1 cellular context compared by ENCODE assay signal in genomic region chr1:117366281-117366981, GRCh38.
TF ChIP-seq lines count a peak whose summit lies in the region.

No MANE protein-coding gene starts in this region.

TF ChIP-seq in HepG2, 621 proteins besides CTCF, POLR2A, EP300 and RAD21 (continued from another document):
- TF ChIP-seq, protein P1, sequence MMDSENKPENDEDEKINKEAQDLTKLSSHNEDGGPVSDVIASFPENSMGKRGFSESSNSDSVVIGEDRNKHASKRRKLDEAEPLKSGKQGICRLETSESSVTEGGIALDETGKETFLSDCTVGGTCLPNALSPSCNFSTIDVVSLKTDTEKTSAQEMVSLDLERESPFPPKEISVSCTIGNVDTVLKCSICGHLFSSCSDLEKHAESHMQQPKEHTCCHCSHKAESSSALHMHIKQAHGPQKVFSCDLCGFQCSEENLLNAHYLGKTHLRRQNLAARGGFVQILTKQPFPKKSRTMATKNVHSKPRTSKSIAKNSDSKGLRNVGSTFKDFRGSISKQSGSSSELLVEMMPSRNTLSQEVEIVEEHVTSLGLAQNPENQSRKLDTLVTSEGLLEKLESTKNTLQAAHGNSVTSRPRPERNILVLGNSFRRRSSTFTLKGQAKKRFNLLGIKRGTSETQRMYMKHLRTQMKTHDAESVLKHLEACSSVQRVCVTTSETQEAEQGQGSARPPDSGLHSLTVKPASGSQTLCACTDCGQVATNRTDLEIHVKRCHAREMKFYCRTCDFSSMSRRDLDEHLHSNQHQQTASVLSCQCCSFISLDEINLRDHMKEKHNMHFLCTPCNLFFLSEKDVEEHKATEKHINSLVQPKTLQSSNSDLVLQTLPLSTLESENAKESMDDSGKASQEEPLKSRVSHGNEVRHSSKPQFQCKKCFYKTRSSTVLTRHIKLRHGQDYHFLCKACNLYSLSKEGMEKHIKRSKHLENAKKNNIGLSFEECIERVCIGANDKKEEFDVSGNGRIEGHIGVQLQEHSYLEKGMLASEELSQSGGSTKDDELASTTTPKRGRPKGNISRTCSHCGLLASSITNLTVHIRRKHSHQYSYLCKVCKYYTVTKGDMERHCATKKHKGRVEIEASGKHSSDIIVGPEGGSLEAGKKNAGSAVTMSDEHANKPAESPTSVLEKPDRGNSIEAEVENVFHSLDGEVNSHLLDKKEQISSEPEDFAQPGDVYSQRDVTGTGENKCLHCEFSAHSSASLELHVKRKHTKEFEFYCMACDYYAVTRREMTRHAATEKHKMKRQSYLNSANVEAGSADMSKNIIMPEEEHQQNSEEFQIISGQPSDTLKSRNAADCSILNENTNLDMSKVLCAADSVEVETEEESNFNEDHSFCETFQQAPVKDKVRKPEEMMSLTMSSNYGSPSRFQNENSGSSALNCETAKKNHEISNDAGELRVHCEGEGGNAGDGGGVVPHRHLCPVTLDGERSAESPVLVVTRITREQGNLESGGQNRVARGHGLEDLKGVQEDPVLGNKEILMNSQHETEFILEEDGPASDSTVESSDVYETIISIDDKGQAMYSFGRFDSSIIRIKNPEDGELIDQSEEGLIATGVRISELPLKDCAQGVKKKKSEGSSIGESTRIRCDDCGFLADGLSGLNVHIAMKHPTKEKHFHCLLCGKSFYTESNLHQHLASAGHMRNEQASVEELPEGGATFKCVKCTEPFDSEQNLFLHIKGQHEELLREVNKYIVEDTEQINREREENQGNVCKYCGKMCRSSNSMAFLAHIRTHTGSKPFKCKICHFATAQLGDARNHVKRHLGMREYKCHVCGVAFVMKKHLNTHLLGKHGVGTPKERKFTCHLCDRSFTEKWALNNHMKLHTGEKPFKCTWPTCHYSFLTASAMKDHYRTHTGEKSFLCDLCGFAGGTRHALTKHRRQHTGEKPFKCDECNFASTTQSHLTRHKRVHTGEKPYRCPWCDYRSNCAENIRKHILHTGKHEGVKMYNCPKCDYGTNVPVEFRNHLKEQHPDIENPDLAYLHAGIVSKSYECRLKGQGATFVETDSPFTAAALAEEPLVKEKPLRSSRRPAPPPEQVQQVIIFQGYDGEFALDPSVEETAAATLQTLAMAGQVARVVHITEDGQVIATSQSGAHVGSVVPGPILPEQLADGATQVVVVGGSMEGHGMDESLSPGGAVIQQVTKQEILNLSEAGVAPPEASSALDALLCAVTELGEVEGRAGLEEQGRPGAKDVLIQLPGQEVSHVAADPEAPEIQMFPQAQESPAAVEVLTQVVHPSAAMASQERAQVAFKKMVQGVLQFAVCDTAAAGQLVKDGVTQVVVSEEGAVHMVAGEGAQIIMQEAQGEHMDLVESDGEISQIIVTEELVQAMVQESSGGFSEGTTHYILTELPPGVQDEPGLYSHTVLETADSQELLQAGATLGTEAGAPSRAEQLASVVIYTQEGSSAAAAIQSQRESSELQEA (CRISPR knock-in tag; IDR thresholded peaks at IDR 0.05; ENCODE audit: not compliant biosample characterization), result no peak
- no peak for TF ChIP-seq FOXK1 (CRISPR knock-in tag; IDR thresholded peaks at IDR 0.05; ENCODE audit: borderline replicate concordance, low read depth)
- TF ChIP-seq GLMP (CRISPR knock-in tag; IDR thresholded peaks at IDR 0.05; ENCODE audit: borderline replicate concordance), result no peak
- TF ChIP-seq PLRG1 (conservative IDR thresholded peaks at IDR 0.05), result no peak
- no peak for TF ChIP-seq ZNF816 (CRISPR knock-in tag; IDR thresholded peaks at IDR 0.05; ENCODE audit: borderline replicate concordance)
- no peak; the same call in 1 of the 2 replicates for TF ChIP-seq ZMYM4 (CRISPR knock-in tag; IDR thresholded peaks at IDR 0.05)
- no peak for TF ChIP-seq ZBTB7B (CRISPR knock-in tag; IDR thresholded peaks at IDR 0.05)
- TF ChIP-seq ZNF138 (CRISPR knock-in tag; IDR thresholded peaks at IDR 0.05; ENCODE audit: low read depth), result no peak
- no peak for TF ChIP-seq CREBL2 (CRISPR knock-in tag; IDR thresholded peaks at IDR 0.05; ENCODE audit: borderline replicate concordance)
- TF ChIP-seq RFXAP (CRISPR knock-in tag; IDR thresholded peaks at IDR 0.05; ENCODE audit: borderline replicate concordance), result no peak
- TF ChIP-seq ZNF75D (CRISPR knock-in tag; IDR thresholded peaks at IDR 0.05; ENCODE audit: borderline replicate concordance), result no peak
- no peak for TF ChIP-seq ZBTB43 (CRISPR knock-in tag; conservative IDR thresholded peaks at IDR 0.05)
- TF ChIP-seq, protein P2, sequence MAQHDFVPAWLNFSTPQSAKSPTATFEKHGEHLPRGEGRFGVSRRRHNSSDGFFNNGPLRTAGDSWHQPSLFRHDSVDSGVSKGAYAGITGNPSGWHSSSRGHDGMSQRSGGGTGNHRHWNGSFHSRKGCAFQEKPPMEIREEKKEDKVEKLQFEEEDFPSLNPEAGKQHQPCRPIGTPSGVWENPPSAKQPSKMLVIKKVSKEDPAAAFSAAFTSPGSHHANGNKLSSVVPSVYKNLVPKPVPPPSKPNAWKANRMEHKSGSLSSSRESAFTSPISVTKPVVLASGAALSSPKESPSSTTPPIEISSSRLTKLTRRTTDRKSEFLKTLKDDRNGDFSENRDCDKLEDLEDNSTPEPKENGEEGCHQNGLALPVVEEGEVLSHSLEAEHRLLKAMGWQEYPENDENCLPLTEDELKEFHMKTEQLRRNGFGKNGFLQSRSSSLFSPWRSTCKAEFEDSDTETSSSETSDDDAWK (CRISPR knock-in tag; IDR thresholded peaks at IDR 0.05), result no peak
- 0 out of 2 replicates have a peak, but pooled peaks have one; percentile 23 for TF ChIP-seq SMYD3 (CRISPR knock-in tag; IDR thresholded peaks at IDR 0.05)
- no peak for TF ChIP-seq ZNF230 (CRISPR knock-in tag; IDR thresholded peaks at IDR 0.05)
- TF ChIP-seq, protein P3, sequence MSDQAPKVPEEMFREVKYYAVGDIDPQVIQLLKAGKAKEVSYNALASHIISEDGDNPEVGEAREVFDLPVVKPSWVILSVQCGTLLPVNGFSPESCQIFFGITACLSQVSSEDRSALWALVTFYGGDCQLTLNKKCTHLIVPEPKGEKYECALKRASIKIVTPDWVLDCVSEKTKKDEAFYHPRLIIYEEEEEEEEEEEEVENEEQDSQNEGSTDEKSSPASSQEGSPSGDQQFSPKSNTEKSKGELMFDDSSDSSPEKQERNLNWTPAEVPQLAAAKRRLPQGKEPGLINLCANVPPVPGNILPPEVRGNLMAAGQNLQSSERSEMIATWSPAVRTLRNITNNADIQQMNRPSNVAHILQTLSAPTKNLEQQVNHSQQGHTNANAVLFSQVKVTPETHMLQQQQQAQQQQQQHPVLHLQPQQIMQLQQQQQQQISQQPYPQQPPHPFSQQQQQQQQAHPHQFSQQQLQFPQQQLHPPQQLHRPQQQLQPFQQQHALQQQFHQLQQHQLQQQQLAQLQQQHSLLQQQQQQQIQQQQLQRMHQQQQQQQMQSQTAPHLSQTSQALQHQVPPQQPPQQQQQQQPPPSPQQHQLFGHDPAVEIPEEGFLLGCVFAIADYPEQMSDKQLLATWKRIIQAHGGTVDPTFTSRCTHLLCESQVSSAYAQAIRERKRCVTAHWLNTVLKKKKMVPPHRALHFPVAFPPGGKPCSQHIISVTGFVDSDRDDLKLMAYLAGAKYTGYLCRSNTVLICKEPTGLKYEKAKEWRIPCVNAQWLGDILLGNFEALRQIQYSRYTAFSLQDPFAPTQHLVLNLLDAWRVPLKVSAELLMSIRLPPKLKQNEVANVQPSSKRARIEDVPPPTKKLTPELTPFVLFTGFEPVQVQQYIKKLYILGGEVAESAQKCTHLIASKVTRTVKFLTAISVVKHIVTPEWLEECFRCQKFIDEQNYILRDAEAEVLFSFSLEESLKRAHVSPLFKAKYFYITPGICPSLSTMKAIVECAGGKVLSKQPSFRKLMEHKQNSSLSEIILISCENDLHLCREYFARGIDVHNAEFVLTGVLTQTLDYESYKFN (CRISPR knock-in tag; conservative IDR thresholded peaks at IDR 0.05), result no peak
- no peak for TF ChIP-seq FIP1L1 (IDR thresholded peaks at IDR 0.05; ENCODE audit: borderline replicate concordance, insufficient read depth, low read depth, low read length)
- no peak for TF ChIP-seq IRF2 (CRISPR knock-in tag; IDR thresholded peaks at IDR 0.05)
- TF ChIP-seq NRL (CRISPR knock-in tag; IDR thresholded peaks at IDR 0.05; ENCODE audit: borderline replicate concordance), result 0 out of 2 replicates have a peak, but pooled peaks have one; percentile 51
